Comparison of ENCODE assay signal across 2 cellular contexts in genomic region chr9:130387905-130388304, GRCh38.
TF ChIP-seq lines count a peak whose summit lies in the region.

No MANE protein-coding gene starts in this region.

TF ChIP-seq in HCT116, 20 proteins besides CTCF, POLR2A, EP300 and RAD21:
- TF ChIP-seq YY1 (IDR thresholded peaks at IDR 0.05; ENCODE audit: extremely low read depth, insufficient replicate concordance, low read depth, low read length) (no peak), REST (IDR thresholded peaks at IDR 0.05; ENCODE audit: low read depth) (no peak), CBX3 (IDR thresholded peaks at IDR 0.05; ENCODE audit: low read depth) (no peak), EGR1 (IDR thresholded peaks at IDR 0.05; ENCODE audit: low read depth) (no peak), SIN3A (IDR thresholded peaks at IDR 0.05; ENCODE audit: low read depth) (no peak), SRF (IDR thresholded peaks at IDR 0.05; ENCODE audit: low read depth) (no peak), MAX (IDR thresholded peaks at IDR 0.05) (no peak), FOSL1 (IDR thresholded peaks at IDR 0.05; ENCODE audit: low read depth) (no peak), ZFX (IDR thresholded peaks at IDR 0.05) (no peak), EZH2phosphoT487 (IDR thresholded peaks at IDR 0.05; ENCODE audit: borderline replicate concordance) (no peak), ZNF274 (IDR thresholded peaks at IDR 0.05; ENCODE audit: low read depth, low read length) (no peak), SP1 (IDR thresholded peaks at IDR 0.05; ENCODE audit: low read depth) (no peak), CEBPB (IDR thresholded peaks at IDR 0.05; ENCODE audit: low read depth) (no peak), ELF1 (IDR thresholded peaks at IDR 0.05; ENCODE audit: borderline replicate concordance, low read depth) (no peak), TCF7L2 (IDR thresholded peaks at IDR 0.05; ENCODE audit: borderline replicate concordance, extremely low read depth, insufficient read depth, insufficient read length) (no peak), ZBTB33 (IDR thresholded peaks at IDR 0.05; ENCODE audit: extremely low read depth, insufficient replicate concordance, low read length) (no peak)

TF ChIP-seq in GM12878, 131 proteins besides CTCF, POLR2A, EP300 and RAD21:
- TF ChIP-seq MLLT1 (IDR thresholded peaks at IDR 0.05) (peak; percentile 50; the same call in 1 of the 2 replicates), IKZF2 (IDR thresholded peaks at IDR 0.05) (no peak), IRF4 (IDR thresholded peaks at IDR 0.05; ENCODE audit: low read depth, low read length) (no peak), SIX5 (IDR thresholded peaks at IDR 0.05; ENCODE audit: low read depth, low read length, severe bottlenecking) (no peak), ASH2L (IDR thresholded peaks at IDR 0.05; ENCODE audit: borderline replicate concordance, low read depth) (no peak), HDAC2 (IDR thresholded peaks at IDR 0.05) (no peak), TAF1 (IDR thresholded peaks at IDR 0.05; ENCODE audit: borderline replicate concordance, low read depth, low read length) (no peak), ETV6 (conservative IDR thresholded peaks at IDR 0.05 in 1 of 2, IDR thresholded peaks at IDR 0.05 in 1 of 2; ENCODE audit: borderline replicate concordance in 1 of 2, low read depth in 1 of 2) (no peak), CEBPZ (IDR thresholded peaks at IDR 0.05; ENCODE audit: low read depth, low read length) (no peak), CBFB (IDR thresholded peaks at IDR 0.05; ENCODE audit: low read depth) (no peak), STAT3 (IDR thresholded peaks at IDR 0.05; ENCODE audit: low read depth, low read length) (no peak), JUND (IDR thresholded peaks at IDR 0.05; ENCODE audit: low read depth, low read length) (no peak), TCF12 (IDR thresholded peaks at IDR 0.05; ENCODE audit: low read depth, low read length) (no peak), HDAC6 (IDR thresholded peaks at IDR 0.05; ENCODE audit: unreplicated experiment) (no peak), SRF (IDR thresholded peaks at IDR 0.05; ENCODE audit: low read depth in 2 of 2, low read length in 2 of 2) (0 out of 4 replicates have a peak, but pooled peaks of 1 of the 2 experiments have one; percentile 23), STAT1 (conservative IDR thresholded peaks at IDR 0.05) (no peak), POU2F2 (IDR thresholded peaks at IDR 0.05; ENCODE audit: borderline replicate concordance, low read depth, low read length) (no peak), ZNF207 (IDR thresholded peaks at IDR 0.05; ENCODE audit: borderline replicate concordance) (no peak)
TF ChIP-seq in GM12878: peak in this region for 2.
